In the genomic region with DNA sequence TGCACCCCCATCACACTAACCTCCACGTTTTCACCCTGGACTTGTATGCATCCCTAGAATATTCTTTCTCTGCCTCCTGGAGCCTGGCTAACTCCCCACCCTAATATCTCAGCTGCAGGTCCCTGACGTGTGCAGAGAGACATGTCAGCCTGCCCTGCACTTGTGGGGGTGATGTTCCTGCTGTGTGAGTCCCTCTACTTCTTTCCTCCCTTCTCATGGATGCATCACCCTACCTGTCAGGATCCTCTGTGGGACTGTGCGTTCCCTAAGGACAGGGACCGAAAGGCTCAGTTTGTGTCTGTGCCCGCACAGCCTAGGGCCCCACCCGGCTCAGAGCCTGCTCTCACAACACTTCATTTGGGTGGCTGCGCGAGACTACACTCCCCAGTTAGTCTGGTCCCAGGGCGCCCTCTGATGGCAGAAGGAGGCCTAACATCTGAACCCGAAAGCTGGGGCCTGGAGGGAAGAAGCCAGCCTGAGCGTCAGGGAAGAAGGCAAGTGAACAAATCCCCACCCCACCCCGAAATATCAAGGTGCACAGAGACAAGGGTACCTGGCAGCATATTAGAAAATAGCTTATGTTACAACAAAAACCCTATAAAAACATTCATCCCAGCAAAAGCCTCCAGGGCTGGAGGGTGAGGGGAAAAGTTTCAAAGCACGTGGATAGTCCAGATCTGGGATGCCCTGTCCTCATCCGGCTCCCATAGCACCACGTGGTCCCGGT, we compare ENCODE assay signal across 8 cellular contexts. TPM values are rescaled to one million over a fixed set of nuclear protein-coding genes. Genes with fewer than 3 reads are reported as not detected.
A peak's percentile ranks its signal among the peaks of the same experiment; 100 is the strongest.
DNase-seq lines count a peak whose midpoint lies in the region; ATAC-seq and TF ChIP-seq lines count a peak whose summit lies in the region.

No MANE protein-coding gene starts in this region.

- H3K27ac ChIP-seq in SJCRH30, result no peak overlapping the region
- no peak overlapping the region for H3K27ac ChIP-seq in osteoblast (ENCODE audit: low read depth, low read length)
- no peak overlapping the region for H3K27ac ChIP-seq in substantia nigra (ENCODE audit: low read depth, low read length, poor library complexity, severe bottlenecking)

- H3K4me3 ChIP-seq in AG09309 (ENCODE audit: control insufficient read depth, low read depth, low read length) (no peak overlapping the region), SJCRH30 (no peak overlapping the region), osteoblast (ENCODE audit: insufficient read depth, low read length) (peak overlapping the region; percentile 46)

- no peaks in the 10 kb centered on the region for H3K4me1 ChIP-seq in SJCRH30
- peaks cover 5% of the 10 kb centered on the region for H3K4me1 ChIP-seq in osteoblast (ENCODE audit: insufficient read depth, low read length)

- ATAC-seq in GM19025 (IDR thresholded peaks at IDR 0.05; ENCODE audit: low read depth, unreplicated experiment), result peak; percentile 42

- H3K9me3 ChIP-seq in SJCRH30 (replicated peaks) (no peaks in the 10 kb centered on the region), osteoblast (ENCODE audit: low read depth, low read length) (no peaks in the 10 kb centered on the region)

- peak overlapping the region; percentile 78 for H3K4me2 ChIP-seq in osteoblast (ENCODE audit: insufficient read depth, low read length)

- H3K27me3 ChIP-seq in SJCRH30 (peaks cover 19% of the 10 kb centered on the region), osteoblast (ENCODE audit: insufficient read depth, low read length) (no peaks in the 10 kb centered on the region)

- no peaks in the 10 kb centered on the region for H4K20me1 ChIP-seq in osteoblast (ENCODE audit: insufficient read depth, low read length)

- DNase-seq in AG09309 (ENCODE audit: low read depth) (peak; percentile 43), LoVo (ENCODE audit: low spot score) (peak; percentile 61), SJCRH30 (peak; percentile 89 to 94), foreskin melanocyte (peak; percentile 70), osteoblast (ENCODE audit: insufficient read length, low spot score, missing footprints) (peak; percentile 98), substantia nigra (lab: John Stamatoyannopoulos, UW) (peak; percentile 8 to 92 (median 79))
- DNase-seq in activated effector memory CD4-positive, alpha-beta T cell treated with anti-CD3 and anti-CD28 coated beads, Interleukin-2, amount 50 U/mL, for 16 hours, result peak; percentile 97

- peak overlapping the region; percentile 99 for H2AFZ ChIP-seq in osteoblast (ENCODE audit: low read length)

- peak; percentile 93 for TF ChIP-seq CTCF in AG09309 (IDR thresholded peaks at IDR 0.05; ENCODE audit: control insufficient read depth, insufficient read depth, low read depth, low read length, missing control alignments)
- TF ChIP-seq CTCF in osteoblast (IDR thresholded peaks at IDR 0.05; ENCODE audit: extremely low read depth, low read depth, low read length), result peak; percentile 97

- H3K36me3 ChIP-seq in SJCRH30 (no peaks in the 10 kb centered on the region), osteoblast (ENCODE audit: insufficient read depth, low read length) (no peaks in the 10 kb centered on the region)

- no peaks in the 10 kb centered on the region for H3K79me2 ChIP-seq in osteoblast (ENCODE audit: insufficient read depth, low read length)

RNA-seq across cellular contexts. Expression of a gene that starts 3.7 kb away (rescaled TPM):
- not detected in 2 replicates for total RNA-seq in SJCRH30 (2014; rRNA removed; shearing (Covaris generic))
- total RNA-seq in osteoblast, result not detected in 2 replicates

RNA-seq across cellular contexts. Expression of a gene that starts 15.0 kb away (rescaled TPM):
- total RNA-seq in SJCRH30 (2014; rRNA removed; shearing (Covaris generic)), result 3.5 and 5.3 TPM in 2 replicates
- 5.8 and 6.2 TPM in 2 replicates for total RNA-seq in osteoblast

RNA-seq across cellular contexts. Expression of a gene that starts 32.5 kb away (rescaled TPM):
- total RNA-seq in SJCRH30 (2014; rRNA removed; shearing (Covaris generic)), result not detected in 2 replicates
- not detected in 2 replicates for total RNA-seq in osteoblast

RNA-seq across cellular contexts. Expression of a gene that starts 41.6 kb away (rescaled TPM):
- 41.5 and 43.4 TPM in 2 replicates for total RNA-seq in SJCRH30 (2014; rRNA removed; shearing (Covaris generic))
- total RNA-seq in osteoblast, result 29.2 and 30.8 TPM in 2 replicates

RNA-seq across cellular contexts. Expression of a gene that starts 51.1 kb away (rescaled TPM):
- total RNA-seq in SJCRH30 (2014; rRNA removed; shearing (Covaris generic)), result not detected in 2 replicates
- not detected in 2 replicates for total RNA-seq in osteoblast

Comparison
In these comparisons a context has a peak if more than half of its experiments do, and no peak if none do; other contexts are left out.
1. DNase-seq: peak in every context shown above with its lines; median percentile 98 in osteoblast; 97 in activated effector memory CD4-positive, alpha-beta T cell treated with anti-CD3 and anti-CD28 coated beads, Interleukin-2, amount 50 U/mL, for 16 hours; 92 in SJCRH30; 79 in substantia nigra; 70 in foreskin melanocyte; 61 in LoVo; 43 in AG09309.